In genomic region chr2:171882095-171882769, GRCh38 we compare ENCODE assay signal across 14 cellular contexts. TPM values are rescaled to one million over a fixed set of nuclear protein-coding genes. Genes with fewer than 3 reads are reported as not detected.
DNase-seq lines count a peak whose midpoint lies in the region; ATAC-seq lines count a peak whose summit lies in the region.
"Had no signal": no experiment of that assay in that cellular context is flagged by ENCODE, and none has a peak within 500 bp of the region (broad histone marks: within the 10 kb centered on the region; RNA-seq: fewer than 3 reads in every experiment).

No MANE protein-coding gene starts in this region.

- peaks cover 1 to 2% of the 10 kb centered on the region in 2 donors for H3K36me3 Mint-ChIP-seq in activated T-cell treated with anti-CD3 and anti-CD28 coated beads, Interleukin-2, amount 50 U/mL, for 72 hours (ENCODE audit: insufficient read depth in 2 of 2)
- peaks cover 9% of the 10 kb centered on the region for H3K36me3 Mint-ChIP-seq in activated T-helper 17 cell treated with anti-CD3 and anti-CD28 coated beads, Interleukin-2, amount 50 U/mL, for 72 hours (ENCODE audit: low read depth)

- no peak for DNase-seq in activated T-cell treated with anti-CD3 and anti-CD28 coated beads, Interleukin-2, amount 50 U/mL, for 72 hours
- DNase-seq in activated T-cell treated with anti-CD3 and anti-CD28 coated beads for 4 hours: no peak
- DNase-seq in stimulated activated naive CD8-positive, alpha-beta T cell treated with anti-CD3 and anti-CD28 coated beads, Interleukin-15, Interleukin-2, amounts not matched to agents 100 U/mL and 50 U/mL, for 24 hours: no peak
- no peak for DNase-seq in amniotic stem cell (lab: John Stamatoyannopoulos, UW)
- DNase-seq in NCI-H146 (lab: John Stamatoyannopoulos, UW): no peak
- DNase-seq: activated CD4-positive, alpha-beta T cell treated with anti-CD3 and anti-CD28 coated beads for 1 hour; dorsolateral prefrontal cortex; H7; NCI-H2171; nephron progenitor cell; stimulated activated CD8-positive, alpha-beta memory T cell treated with anti-CD3 and anti-CD28 coated beads, Interleukin-4, amount 100 ng/mL, for 48 hours had no signal

- H3K27ac Mint-ChIP-seq in activated T-cell treated with anti-CD3 and anti-CD28 coated beads, Interleukin-2, amount 50 U/mL, for 72 hours: peak overlapping the region; percentile 31
- H3K27ac Mint-ChIP-seq in activated T-helper 17 cell treated with anti-CD3 and anti-CD28 coated beads, Interleukin-2, amount 50 U/mL, for 72 hours: peak overlapping the region; percentile 12
- H3K27ac Mint-ChIP-seq: nephron progenitor cell had no signal

- peak; percentile 67 to 77 for ATAC-seq in activated T-cell treated with anti-CD3 and anti-CD28 coated beads, Interleukin-2, amount 50 U/mL, for 72 hours (replicated peaks in 1 of 2)
- ATAC-seq in GM21723 (IDR thresholded peaks at IDR 0.05; ENCODE audit: unreplicated experiment) (peak; percentile 68), HG03354 (IDR thresholded peaks at IDR 0.05; ENCODE audit: poor library complexity, severe bottlenecking, unreplicated experiment) (no peak)
- peak; percentile 89 for ATAC-seq in activated T-helper 17 cell treated with anti-CD3 and anti-CD28 coated beads, Interleukin-2, amount 50 U/mL, for 72 hours (replicated peaks)
- ATAC-seq in stimulated activated naive CD8-positive, alpha-beta T cell treated with anti-CD3 and anti-CD28 coated beads, Interleukin-15, Interleukin-2, amounts not matched to agents 100 U/mL and 50 U/mL, for 24 hours: peak; percentile 79

- no peaks in the 10 kb centered on the region for H3K27me3 Mint-ChIP-seq in activated T-cell treated with anti-CD3 and anti-CD28 coated beads, Interleukin-2, amount 50 U/mL, for 72 hours (ENCODE audit: low read depth)
- no peaks in the 10 kb centered on the region for H3K27me3 Mint-ChIP-seq in activated T-helper 17 cell treated with anti-CD3 and anti-CD28 coated beads, Interleukin-2, amount 50 U/mL, for 72 hours

- peak overlapping the region; percentile 31 to 62 for H3K4me3 Mint-ChIP-seq in activated T-cell treated with anti-CD3 and anti-CD28 coated beads, Interleukin-2, amount 50 U/mL, for 72 hours
- H3K4me3 Mint-ChIP-seq in activated T-helper 17 cell treated with anti-CD3 and anti-CD28 coated beads, Interleukin-2, amount 50 U/mL, for 72 hours: peak overlapping the region; percentile 44
- H3K4me3 Mint-ChIP-seq: nephron progenitor cell had no signal

- no peaks in the 10 kb centered on the region for H3K9me3 Mint-ChIP-seq in activated T-cell treated with anti-CD3 and anti-CD28 coated beads, Interleukin-2, amount 50 U/mL, for 72 hours
- no peaks in the 10 kb centered on the region for H3K9me3 Mint-ChIP-seq in activated T-helper 17 cell treated with anti-CD3 and anti-CD28 coated beads, Interleukin-2, amount 50 U/mL, for 72 hours
- H3K9me3 Mint-ChIP-seq: nephron progenitor cell had no signal

- peaks cover 49% of the 10 kb centered on the region for H3K4me1 Mint-ChIP-seq in activated T-cell treated with anti-CD3 and anti-CD28 coated beads, Interleukin-2, amount 50 U/mL, for 72 hours (ENCODE audit: low read depth)
- H3K4me1 Mint-ChIP-seq in activated T-helper 17 cell treated with anti-CD3 and anti-CD28 coated beads, Interleukin-2, amount 50 U/mL, for 72 hours: peaks cover 22% of the 10 kb centered on the region

RNA-seq across cellular contexts. Expression of gene SLC25A12, which starts 11.8 kb away (rescaled TPM):
- total RNA-seq in activated T-cell treated with anti-CD3 and anti-CD28 coated beads, Interleukin-2, amount 50 U/mL, for 72 hours: 10 to 100 TPM; 27.4 to 36.4 TPM
- 10 to 100 TPM; 15.2 to 30.1 TPM for total RNA-seq in activated T-helper 17 cell treated with anti-CD3 and anti-CD28 coated beads, Interleukin-2, amount 50 U/mL, for 72 hours

RNA-seq across cellular contexts. Expression of gene HAT1, which starts 40.0 kb away (rescaled TPM):
- total RNA-seq in activated T-cell treated with anti-CD3 and anti-CD28 coated beads, Interleukin-2, amount 50 U/mL, for 72 hours: 10 to 100 TPM; 46.9 to 52.5 TPM
- total RNA-seq in activated T-helper 17 cell treated with anti-CD3 and anti-CD28 coated beads, Interleukin-2, amount 50 U/mL, for 72 hours: 10 to 100 TPM; 47.5 to 85.0 TPM
